10 cellular contexts compared by ENCODE assay signal in the genomic region with DNA sequence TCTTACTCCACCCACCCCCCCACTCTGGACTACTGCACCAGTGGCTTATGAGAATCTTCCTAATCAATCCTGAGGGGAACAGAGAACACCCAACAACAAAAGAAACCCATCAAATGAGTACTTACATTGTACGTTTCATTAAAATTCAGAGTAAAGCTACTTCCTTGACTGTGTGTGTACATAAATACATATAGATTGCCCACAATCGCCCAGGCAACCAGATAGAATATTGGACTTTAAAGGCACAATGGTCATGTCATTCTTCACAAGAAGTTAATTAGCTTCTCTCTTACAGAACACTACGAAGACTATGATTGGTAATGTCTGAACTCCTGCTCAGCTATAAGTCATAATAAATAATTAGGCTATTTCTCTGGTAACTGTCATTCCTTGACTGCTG. TPM values are rescaled to one million over a fixed set of nuclear protein-coding genes. Genes with fewer than 3 reads are reported as not detected.
"Had no signal": no experiment of that assay in that cellular context is flagged by ENCODE, and none has a peak within 500 bp of the region (broad histone marks: within the 10 kb centered on the region; RNA-seq: fewer than 3 reads in every experiment).

No MANE protein-coding gene starts in this region.

- H3K36me3 ChIP-seq: HAP-1 had no signal

- ATAC-seq: GM23338, HCT116 had no signal

- DNase-seq: GOT3, H7, H9, HCEC 1CT, HFFc6 had no signal

- H3K4me1 ChIP-seq: HAP-1 had no signal

- H2AFZ ChIP-seq: GM23338 had no signal

- H3K4me3 ChIP-seq: GM23338, HAP-1 had no signal

- H3K4me2 ChIP-seq: GM23338 had no signal

- H3K9me3 ChIP-seq: HAP-1 had no signal

RNA-seq across cellular contexts. Expression of a gene that starts 20.2 kb away (rescaled TPM):
- total RNA-seq: GM23338, H1, H4, H7, H9, HFFc6 had no signal
- polyA plus RNA-seq: GM23338, H1 had no signal
